In the genomic region with DNA sequence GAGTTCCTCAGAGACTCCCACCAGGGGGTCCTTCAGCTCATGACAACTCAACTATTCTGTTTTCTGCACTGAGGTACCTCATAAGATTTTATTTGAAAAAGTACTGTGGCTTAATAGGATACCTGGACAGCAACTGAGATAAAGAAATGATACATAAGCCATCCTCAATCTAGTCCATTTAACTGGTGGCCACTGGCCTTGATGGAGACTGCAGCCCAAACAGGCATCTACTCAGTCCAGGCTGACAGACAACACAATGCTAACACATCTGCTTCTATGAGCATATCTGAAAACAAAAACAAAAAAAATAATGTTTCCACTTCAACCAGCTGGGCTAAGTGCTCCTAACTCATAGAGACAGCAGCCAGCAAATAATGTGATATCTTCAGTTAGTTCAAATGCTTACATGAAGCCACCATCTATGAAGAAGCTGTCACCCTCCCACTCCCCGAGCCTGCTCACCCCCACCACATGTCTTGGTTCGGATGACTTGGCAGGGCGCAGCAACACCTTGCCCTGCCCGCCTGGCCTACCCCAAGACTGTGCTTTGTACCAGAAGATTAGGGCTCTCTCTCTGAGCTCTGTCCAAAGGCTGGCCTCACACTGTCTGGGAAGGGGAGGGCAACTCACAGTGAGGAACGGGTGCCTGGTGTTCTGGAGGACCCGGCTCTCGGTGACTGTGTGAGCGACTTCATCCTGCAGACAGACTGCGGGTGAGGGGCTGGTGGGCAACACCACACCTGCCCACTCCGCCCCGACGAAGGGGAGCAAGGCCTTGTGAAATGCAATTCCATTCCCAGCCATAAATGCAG, we compare ENCODE assay signal across 20 cellular contexts. TPM values are rescaled to one million over a fixed set of nuclear protein-coding genes. Genes with fewer than 3 reads are reported as not detected.
DNase-seq lines count a peak whose midpoint lies in the region; ATAC-seq and TF ChIP-seq lines count a peak whose summit lies in the region.
"Had no signal": no experiment of that assay in that cellular context is flagged by ENCODE, and none has a peak within 500 bp of the region (broad histone marks: within the 10 kb centered on the region; RNA-seq: fewer than 3 reads in every experiment).

No MANE protein-coding gene starts in this region.

- H3K4me1 Mint-ChIP-seq in activated T-cell treated with anti-CD3 and anti-CD28 coated beads, Interleukin-2, amount 50 U/mL, for 24 hours (ENCODE audit: low read depth), result no peaks in the 10 kb centered on the region
- H3K4me1 Mint-ChIP-seq in activated T-cell treated with anti-CD3 and anti-CD28 coated beads, Interleukin-2, amount 50 U/mL, for 4 hours (ENCODE audit: low read depth), result no peaks in the 10 kb centered on the region
- peaks cover 4% of the 10 kb centered on the region for H3K4me1 Mint-ChIP-seq in neural crest cell
- H3K4me1 Mint-ChIP-seq: B cell had no signal

- peaks cover 85% of the 10 kb centered on the region for H3K36me3 Mint-ChIP-seq in activated T-cell treated with anti-CD3 and anti-CD28 coated beads, Interleukin-2, amount 50 U/mL, for 24 hours (ENCODE audit: low read depth)
- H3K36me3 Mint-ChIP-seq in activated T-cell treated with anti-CD3 and anti-CD28 coated beads, Interleukin-2, amount 50 U/mL, for 4 hours (ENCODE audit: insufficient read depth), result peaks cover 22% of the 10 kb centered on the region
- H3K36me3 Mint-ChIP-seq in neural crest cell (ENCODE audit: low read depth), result peaks cover 4% of the 10 kb centered on the region

- no peak overlapping the region for H3K4me3 Mint-ChIP-seq in activated T-cell treated with anti-CD3 and anti-CD28 coated beads, Interleukin-2, amount 50 U/mL, for 24 hours
- H3K4me3 Mint-ChIP-seq in activated T-cell treated with anti-CD3 and anti-CD28 coated beads, Interleukin-2, amount 50 U/mL, for 4 hours, result no peak overlapping the region
- no peak overlapping the region for H3K4me3 Mint-ChIP-seq in neural crest cell
- H3K4me3 Mint-ChIP-seq: B cell; CD8-positive, alpha-beta T cell; H9 had no signal

- no peak overlapping the region for H3K27ac ChIP-seq in left ventricle myocardium inferior (replicated peaks)
- H3K27ac ChIP-seq: 22Rv1; BLaER1 treated with 17β-estradiol and CSF1 and Interleukin-3, amounts not matched to agents 10 nM and 100 nM; HL-60 had no signal

- intact Hi-C loops in Right ventricle myocardium superior (cut with DNase I), result no loop called here
- intact Hi-C loops in left ventricle myocardium inferior (cut with micrococcal nuclease), result no loop called here

- no peaks in the 10 kb centered on the region for H3K27me3 ChIP-seq in left ventricle myocardium inferior (ENCODE audit: low read depth)
- H3K27me3 ChIP-seq: BLaER1 treated with 17β-estradiol and CSF1 and Interleukin-3, amounts not matched to agents 10 nM and 100 nM had no signal

- H3K36me3 ChIP-seq in left ventricle myocardium inferior, result peaks cover 64% of the 10 kb centered on the region

- no peaks in the 10 kb centered on the region for H3K9me3 Mint-ChIP-seq in activated T-cell treated with anti-CD3 and anti-CD28 coated beads, Interleukin-2, amount 50 U/mL, for 24 hours
- no peaks in the 10 kb centered on the region for H3K9me3 Mint-ChIP-seq in activated T-cell treated with anti-CD3 and anti-CD28 coated beads, Interleukin-2, amount 50 U/mL, for 4 hours
- H3K9me3 Mint-ChIP-seq in neural crest cell, result no peaks in the 10 kb centered on the region
- H3K9me3 Mint-ChIP-seq: CD8-positive, alpha-beta T cell; H9 had no signal

- H3K4me1 ChIP-seq in left ventricle myocardium inferior, result peaks cover 31% of the 10 kb centered on the region

- ATAC-seq in activated T-cell treated with anti-CD3 and anti-CD28 coated beads, Interleukin-2, amount 50 U/mL, for 4 hours, result no peak
- no peak for ATAC-seq in Right ventricle myocardium superior (ENCODE audit: poor library complexity)
- ATAC-seq: CD8-positive, alpha-beta T cell; GM12878 had no signal

- H3K4me3 ChIP-seq in left ventricle myocardium inferior, result no peak overlapping the region
- H3K4me3 ChIP-seq: BLaER1 treated with 17β-estradiol and CSF1 and Interleukin-3, amounts not matched to agents 10 nM and 100 nM; GM12878 had no signal

- H3K27me3 Mint-ChIP-seq in activated T-cell treated with anti-CD3 and anti-CD28 coated beads, Interleukin-2, amount 50 U/mL, for 24 hours, result no peaks in the 10 kb centered on the region
- H3K27me3 Mint-ChIP-seq in activated T-cell treated with anti-CD3 and anti-CD28 coated beads, Interleukin-2, amount 50 U/mL, for 4 hours (ENCODE audit: low read depth), result no peaks in the 10 kb centered on the region
- no peaks in the 10 kb centered on the region for H3K27me3 Mint-ChIP-seq in neural crest cell (ENCODE audit: low read depth)
- H3K27me3 Mint-ChIP-seq: B cell had no signal

- peak overlapping the region; percentile 61 for H3K27ac Mint-ChIP-seq in activated T-cell treated with anti-CD3 and anti-CD28 coated beads, Interleukin-2, amount 50 U/mL, for 24 hours
- H3K27ac Mint-ChIP-seq in neural crest cell (ENCODE audit: unreplicated experiment), result peak overlapping the region; percentile 19
- H3K27ac Mint-ChIP-seq: B cell; CD8-positive, alpha-beta T cell; H9 had no signal

- no peak for TF ChIP-seq CTCF in left ventricle myocardium inferior (IDR thresholded peaks at IDR 0.05; ENCODE audit: borderline replicate concordance)
- no peak for TF ChIP-seq CTCF in neural crest cell (conservative IDR thresholded peaks at IDR 0.05)

- H3K9me3 ChIP-seq in left ventricle myocardium inferior (replicated peaks), result no peaks in the 10 kb centered on the region
- H3K9me3 ChIP-seq: BLaER1 treated with 17β-estradiol and CSF1 and Interleukin-3, amounts not matched to agents 10 nM and 100 nM had no signal

- no peak for DNase-seq in activated T-cell treated with anti-CD3 and anti-CD28 coated beads, Interleukin-2, amount 50 U/mL, for 24 hours
- DNase-seq in activated T-cell treated with anti-CD3 and anti-CD28 coated beads, Interleukin-2, amount 50 U/mL, for 4 hours, result no peak
- peak; percentile 24 for DNase-seq in Right ventricle myocardium superior
- DNase-seq in left ventricle myocardium inferior, result no peak
- DNase-seq in neural crest cell (ENCODE audit: low read depth, low spot score), result no peak
- no peak for DNase-seq in NCI-H510A (lab: John Stamatoyannopoulos, UW)
- DNase-seq in central memory CD4-positive, alpha-beta T cell, result no peak
- no peak for DNase-seq in AML-193 (lab: John Stamatoyannopoulos, UW)
- DNase-seq: Calu3; CD8-positive, alpha-beta T cell; DMS79 treated with DMSO at 0.1 percent for 48 hours; H9 had no signal

RNA-seq across cellular contexts. Expression of gene CCNP, which starts 13.1 kb away (rescaled TPM):
- under 1 TPM in 2 of 3 donors, not detected in 1; 0.32 to 0.43 TPM for total RNA-seq in activated T-cell treated with anti-CD3 and anti-CD28 coated beads, Interleukin-2, amount 50 U/mL, for 4 hours
- not detected for total RNA-seq in Right ventricle myocardium superior
- 0.30 TPM for total RNA-seq in left ventricle myocardium inferior
- total RNA-seq in neural crest cell, result 0.43 and 0.47 TPM in 2 replicates
- total RNA-seq: HT1080 had no signal

RNA-seq across cellular contexts. Expression of gene TTC9B, which starts 21.4 kb away (rescaled TPM):
- not detected for total RNA-seq in activated T-cell treated with anti-CD3 and anti-CD28 coated beads, Interleukin-2, amount 50 U/mL, for 4 hours
- total RNA-seq in Right ventricle myocardium superior, result not detected
- total RNA-seq in left ventricle myocardium inferior, result not detected
- 1.7 and 2.5 TPM in 2 replicates for total RNA-seq in neural crest cell
- total RNA-seq: A673; B cell; Calu3; CD8-positive, alpha-beta T cell; GM12878; H1 had no signal

RNA-seq across cellular contexts. Expression of gene AKT2, which starts 45.5 kb away (rescaled TPM):
- total RNA-seq in activated T-cell treated with anti-CD3 and anti-CD28 coated beads, Interleukin-2, amount 50 U/mL, for 4 hours, result 100 to 1,000 TPM; 147 to 158 (median 151) TPM
- total RNA-seq in Right ventricle myocardium superior (126 TPM), left ventricle myocardium inferior (107 TPM), neural crest cell (147 and 150 TPM in 2 replicates)

RNA-seq across cellular contexts. Expression of gene MAP3K10, which starts 48.4 kb away (rescaled TPM):
- 10 to 100 TPM; 15.8 to 18.8 (median 16.4) TPM for total RNA-seq in activated T-cell treated with anti-CD3 and anti-CD28 coated beads, Interleukin-2, amount 50 U/mL, for 4 hours
- total RNA-seq in Right ventricle myocardium superior (18.1 TPM), left ventricle myocardium inferior (17.1 TPM), neural crest cell (30.3 and 34.2 TPM in 2 replicates)
